In genomic region chr12:50625029-50625875, GRCh38 we compare ENCODE assay signal across 13 cellular contexts.
DNase-seq lines count a peak whose midpoint lies in the region; ATAC-seq, FAIRE-seq and TF ChIP-seq lines count a peak whose summit lies in the region.
"Had no signal": no experiment of that assay in that cellular context is flagged by ENCODE, and none has a peak within 500 bp of the region (broad histone marks: within the 10 kb centered on the region; RNA-seq: fewer than 3 reads in every experiment).

No MANE protein-coding gene starts in this region.

- H3K27ac ChIP-seq in cardiac muscle cell, result peak overlapping the region; percentile 34
- H3K27ac ChIP-seq in endothelial cell of umbilical vein (ENCODE audit: insufficient read depth, low read depth, low read length), result no peak overlapping the region
- no peak overlapping the region for H3K27ac ChIP-seq in esophagus muscularis mucosa (replicated peaks in 1 of 4)
- H3K27ac ChIP-seq: stomach had no signal

- no peaks in the 10 kb centered on the region for H3K27me3 Mint-ChIP-seq in T-helper 17 cell
- no peaks in the 10 kb centered on the region for H3K27me3 Mint-ChIP-seq in type B pancreatic cell

- DNase-seq in cardiac muscle cell (ENCODE audit: low read depth in 1 of 2, low spot score in 1 of 2) (no peak), Right ventricle myocardium inferior (ENCODE audit: missing footprints) (no peak), T-helper 17 cell (no peak), endothelial cell of umbilical vein (ENCODE audit: low read depth, low spot score) (no peak), type B pancreatic cell (ENCODE audit: extremely low spot score, unreplicated experiment) (no peak), nucleus accumbens (lab: John Stamatoyannopoulos, UW) (no peak), HPDE6-E6E7 (ENCODE audit: extremely low spot score) (no peak), esophagus muscularis mucosa (ENCODE audit: extremely low spot score) (no peak)
- DNase-seq: central memory CD4-positive, alpha-beta T cell; NCI-H524 treated with DMSO at 0.1 percent for 48 hours; nephron progenitor cell; stomach had no signal

- no peak overlapping the region for H3K9ac ChIP-seq in endothelial cell of umbilical vein (replicated peaks; ENCODE audit: extremely low read depth, insufficient read depth, low read length)

- no peaks in the 10 kb centered on the region for H3K36me3 ChIP-seq in cardiac muscle cell
- no peaks in the 10 kb centered on the region for H3K36me3 ChIP-seq in endothelial cell of umbilical vein (ENCODE audit: control insufficient read depth in 2 of 2, extremely low read depth in 1 of 2, insufficient read depth in 2 of 2, low read length in 2 of 2)
- H3K36me3 ChIP-seq in esophagus muscularis mucosa, result peaks cover 0 to 34% (median 16%) of the 10 kb centered on the region in 4 donors

- H3K27ac Mint-ChIP-seq in T-helper 17 cell (peak overlapping the region; percentile 77), type B pancreatic cell (peak overlapping the region; percentile 3)

- peak overlapping the region; percentile 33 for H3K4me2 ChIP-seq in endothelial cell of umbilical vein (ENCODE audit: insufficient read depth, low read length)

- intact Hi-C loops in Right ventricle myocardium inferior (cut with DNase I) (no loop called here), endothelial cell of umbilical vein (cut with micrococcal nuclease) (no loop called here), esophagus muscularis mucosa (cut with DNase I) (no loop called here)

- POLR2A ChIA-PET in endothelial cell of umbilical vein (lab: Charles Lee), result interaction anchor here (0.5 to 0.7 kb wide), 2 partner anchors 33 to 53 kb away, joined by 5 read pairs; no protein-coding TSS in a partner anchor

- H3K4me1 ChIP-seq in cardiac muscle cell (ENCODE audit: low read depth) (peaks cover 35% of the 10 kb centered on the region), endothelial cell of umbilical vein (ENCODE audit: control insufficient read depth, extremely low read depth, insufficient read depth, low read length) (peaks cover 31% of the 10 kb centered on the region), esophagus muscularis mucosa (peaks cover 18 to 58% (median 36%) of the 10 kb centered on the region in 4 donors)

- H3K9me3 ChIP-seq in cardiac muscle cell (ENCODE audit: low read depth) (no peaks in the 10 kb centered on the region), T-helper 17 cell (ENCODE audit: control insufficient read depth, low read length, poor library complexity, severe bottlenecking) (no peaks in the 10 kb centered on the region), endothelial cell of umbilical vein (replicated peaks; ENCODE audit: control insufficient read depth, insufficient read depth, low read length) (no peaks in the 10 kb centered on the region), esophagus muscularis mucosa (no peaks in the 10 kb centered on the region)
- H3K9me3 ChIP-seq: stomach had no signal

- ATAC-seq in Right ventricle myocardium inferior (no peak), T-helper 17 cell (peak; percentile 54)

- H3K4me3 Mint-ChIP-seq in T-helper 17 cell, result peak overlapping the region; percentile 15
- H3K4me3 Mint-ChIP-seq in type B pancreatic cell, result no peak overlapping the region
- H3K4me3 Mint-ChIP-seq: nephron progenitor cell had no signal

- no peak for TF ChIP-seq EP300 in esophagus muscularis mucosa (IDR thresholded peaks at IDR 0.05)

- CTCF ChIA-PET in endothelial cell of umbilical vein (lab: Charles Lee), result interaction anchor here (4.7 kb wide), 1 partner anchor 13 kb away, joined by 27 read pairs; no protein-coding TSS in a partner anchor

- H3K9me3 Mint-ChIP-seq in type B pancreatic cell, result no peaks in the 10 kb centered on the region
- H3K9me3 Mint-ChIP-seq: nephron progenitor cell had no signal

- no peaks in the 10 kb centered on the region for H4K20me1 ChIP-seq in endothelial cell of umbilical vein (replicated peaks; ENCODE audit: control insufficient read depth, extremely low read depth, insufficient read depth, low read length)

- FAIRE-seq in endothelial cell of umbilical vein (lab: Jason Lieb, UNC), result no peak
- FAIRE-seq: keratinocyte had no signal

- TF ChIP-seq POLR2A in endothelial cell of umbilical vein (IDR thresholded peaks at IDR 0.05; ENCODE audit: low read depth, low read length), result no peak
- no peak for TF ChIP-seq POLR2A in esophagus muscularis mucosa (IDR thresholded peaks at IDR 0.05; ENCODE audit: low read depth)

- no peaks in the 10 kb centered on the region for H3K27me3 ChIP-seq in cardiac muscle cell
- H3K27me3 ChIP-seq in endothelial cell of umbilical vein (ENCODE audit: control insufficient read depth in 2 of 2, insufficient read depth in 2 of 2, low read length in 2 of 2), result no peaks in the 10 kb centered on the region
- H3K27me3 ChIP-seq in esophagus muscularis mucosa, result no peaks in the 10 kb centered on the region
- H3K27me3 ChIP-seq: stomach had no signal

- BruUV-seq in endothelial cell of umbilical vein (replicated peaks; lab: Mats Ljungman, UMichigan), result no TSS peak

- H3K79me2 ChIP-seq in endothelial cell of umbilical vein (ENCODE audit: control insufficient read depth, insufficient read depth, low read length), result peaks cover 11% of the 10 kb centered on the region

- H3K4me3 ChIP-seq in cardiac muscle cell, result no peak overlapping the region
- H3K4me3 ChIP-seq in endothelial cell of umbilical vein (replicated peaks in 1 of 3; ENCODE audit: insufficient read depth in 1 of 3, low read depth in 1 of 3, low read length in 3 of 3), result no peak overlapping the region
- no peak overlapping the region for H3K4me3 ChIP-seq in esophagus muscularis mucosa
- H3K4me3 ChIP-seq: stomach had no signal

- no peaks in the 10 kb centered on the region for H3K9me1 ChIP-seq in endothelial cell of umbilical vein (replicated peaks; ENCODE audit: control insufficient read depth, extremely low read depth, insufficient read depth, low read length)

- 67% methylated on average over 4 of the region's 4 CpGs for WGBS in esophagus muscularis mucosa

- H3K4me1 Mint-ChIP-seq in T-helper 17 cell, result peaks cover 36% of the 10 kb centered on the region
- H3K4me1 Mint-ChIP-seq in type B pancreatic cell (ENCODE audit: unreplicated experiment), result peaks cover 32% of the 10 kb centered on the region

- no peak overlapping the region for H2AFZ ChIP-seq in endothelial cell of umbilical vein (ENCODE audit: low read depth, low read length)

- H3K36me3 Mint-ChIP-seq in T-helper 17 cell (ENCODE audit: low read depth) (peaks cover 5% of the 10 kb centered on the region), type B pancreatic cell (peaks cover 22% of the 10 kb centered on the region)

- no peak for TF ChIP-seq CTCF in cardiac muscle cell (IDR thresholded peaks at IDR 0.05; ENCODE audit: low read depth, low read length)
- no peak for TF ChIP-seq CTCF in endothelial cell of umbilical vein (IDR thresholded peaks at IDR 0.05; ENCODE audit: extremely low read depth in 1 of 2, insufficient read depth in 1 of 2, low read depth in 1 of 2, low read length in 2 of 2)
- no peak for TF ChIP-seq CTCF in type B pancreatic cell (conservative IDR thresholded peaks at IDR 0.05)
- no peak for TF ChIP-seq CTCF in esophagus muscularis mucosa (IDR thresholded peaks at IDR 0.05)

- dilution Hi-C loops in endothelial cell of umbilical vein (cut with MboI; ENCODE audit: extremely low pct_ligation_motif_present, low sequenced_read_pairs), result no loop called here

TF ChIP-seq in endothelial cell of umbilical vein, 7 proteins besides CTCF, POLR2A, EP300 and RAD21:
- TF ChIP-seq POLR2AphosphoS5 (IDR thresholded peaks at IDR 0.05; ENCODE audit: insufficient read depth, low read depth, low read length) (no peak), EZH2 (IDR thresholded peaks at IDR 0.05; ENCODE audit: borderline replicate concordance, low read depth, low read length, severe bottlenecking) (no peak)
